ENCODE assay signal across 24 cellular contexts in the genomic region with DNA sequence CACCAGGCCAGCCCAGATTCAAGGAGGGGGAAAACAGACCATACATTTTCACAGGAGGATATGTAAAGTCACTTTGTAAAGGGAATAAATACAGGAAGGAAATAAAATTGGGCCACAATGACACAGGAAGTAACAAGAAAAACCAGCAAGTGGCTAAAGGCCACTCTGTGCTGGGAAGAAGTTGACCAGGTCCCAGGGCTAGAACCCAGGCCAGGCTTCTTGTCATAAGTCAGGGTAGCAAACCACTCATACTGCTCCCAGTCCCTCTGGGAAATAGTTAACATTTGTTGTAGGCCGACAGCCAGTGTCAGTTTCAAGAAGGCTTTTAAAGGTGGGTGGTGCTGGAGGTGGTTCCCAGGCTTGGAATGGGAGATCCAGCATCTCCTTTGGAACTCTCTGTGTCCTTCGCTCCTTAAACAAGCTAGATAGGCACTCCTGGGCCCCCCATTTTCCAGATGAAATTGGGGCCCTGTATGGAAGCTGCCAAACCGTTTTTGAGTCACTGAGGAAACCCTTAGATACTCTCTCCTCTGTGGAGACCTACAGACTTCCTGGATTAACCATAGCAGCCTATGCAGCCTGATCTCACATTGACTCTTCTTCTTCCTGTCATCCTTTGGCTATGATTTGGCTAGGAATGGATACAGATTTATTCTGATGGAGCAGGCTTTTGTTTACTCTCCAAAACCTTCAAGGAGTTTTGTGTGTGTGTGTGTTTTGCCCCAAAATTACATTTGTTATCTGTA. TPM values are rescaled to one million over a fixed set of nuclear protein-coding genes. Genes with fewer than 3 reads are reported as not detected.
DNase-seq lines count a peak whose midpoint lies in the region; ATAC-seq, FAIRE-seq and TF ChIP-seq lines count a peak whose summit lies in the region.
"Had no signal": no experiment of that assay in that cellular context is flagged by ENCODE, and none has a peak within 500 bp of the region (broad histone marks: within the 10 kb centered on the region; RNA-seq: fewer than 3 reads in every experiment).

No MANE protein-coding gene starts in this region.

- POLR2A ChIA-PET in CD4-positive, alpha-beta memory T cell (lab: Charles Lee; ENCODE audit: partially characterized antibody): interaction anchor here (1.0 kb wide), 1 partner anchor 15 kb away, joined by 3 read pairs; the partner anchor contains the start of gene CYP1A1
- POLR2A ChIA-PET in CD8-positive, alpha-beta T cell (lab: Charles Lee): no interaction called here

- no peak for FAIRE-seq in pancreas (lab: Jason Lieb, UNC)
- FAIRE-seq: A549, G401.6 had no signal

- H3K4me3 ChIP-seq in CD4-positive, alpha-beta memory T cell (ENCODE audit: low read length in 2 of 2): no peak overlapping the region
- H3K4me3 ChIP-seq in neutrophil (ENCODE audit: low read depth in 1 of 2, low read length in 1 of 2) (peak overlapping the region; percentile 23 to 27), pancreas (no peak overlapping the region)
- H3K4me3 ChIP-seq in CD8-positive, alpha-beta T cell (ENCODE audit: low read depth, low read length): no peak overlapping the region
- H3K4me3 ChIP-seq: A549, PC-9 had no signal

- no peaks in the 10 kb centered on the region for H3K36me3 Mint-ChIP-seq in activated CD8-positive, alpha-beta memory T cell treated with anti-CD3 and anti-CD28 coated beads, Interleukin-2, amount 10 ng/mL, durations not matched to agents 7 days and 5 days
- H3K36me3 Mint-ChIP-seq in CD4-positive, alpha-beta memory T cell: no peaks in the 10 kb centered on the region
- no peaks in the 10 kb centered on the region for H3K36me3 Mint-ChIP-seq in effector memory CD8-positive, alpha-beta T cell (ENCODE audit: insufficient read depth)
- H3K36me3 Mint-ChIP-seq in CD8-positive, alpha-beta T cell: no peaks in the 10 kb centered on the region

- no peak overlapping the region for H3K4me3 Mint-ChIP-seq in activated CD8-positive, alpha-beta memory T cell treated with anti-CD3 and anti-CD28 coated beads, Interleukin-2, amount 10 ng/mL, durations not matched to agents 7 days and 5 days
- peak overlapping the region in 2 of 8 donors; percentile 13 to 32 for H3K4me3 Mint-ChIP-seq in CD4-positive, alpha-beta memory T cell
- H3K4me3 Mint-ChIP-seq in effector memory CD8-positive, alpha-beta T cell: peak overlapping the region in 1 of 2 donors; percentile 38
- no peak overlapping the region for H3K4me3 Mint-ChIP-seq in CD8-positive, alpha-beta T cell
- H3K4me3 Mint-ChIP-seq: H9 had no signal

- H3K27me3 Mint-ChIP-seq in activated CD8-positive, alpha-beta memory T cell treated with anti-CD3 and anti-CD28 coated beads, Interleukin-2, amount 10 ng/mL, durations not matched to agents 7 days and 5 days: peaks cover 16% of the 10 kb centered on the region
- peaks cover 4% of the 10 kb centered on the region in 2 donors for H3K27me3 Mint-ChIP-seq in CD4-positive, alpha-beta memory T cell
- peaks cover 8 to 9% of the 10 kb centered on the region in 2 donors for H3K27me3 Mint-ChIP-seq in effector memory CD8-positive, alpha-beta T cell
- peaks cover 12% of the 10 kb centered on the region for H3K27me3 Mint-ChIP-seq in CD8-positive, alpha-beta T cell (ENCODE audit: low read depth)

- peaks cover 7% of the 10 kb centered on the region for H3K4me1 ChIP-seq in CD4-positive, alpha-beta memory T cell (ENCODE audit: insufficient read depth, low read length)
- H3K4me1 ChIP-seq in neutrophil (ENCODE audit: control insufficient read depth in 1 of 2, insufficient read depth in 1 of 2, low read depth in 1 of 2, low read length in 1 of 2): peaks cover 40 to 45% of the 10 kb centered on the region in 2 experiments
- no peaks in the 10 kb centered on the region for H3K4me1 ChIP-seq in pancreas
- no peaks in the 10 kb centered on the region for H3K4me1 ChIP-seq in CD8-positive, alpha-beta T cell (ENCODE audit: insufficient read depth, low read length)
- H3K4me1 ChIP-seq: A549, Caco-2 had no signal

- TF ChIP-seq CTCF in neutrophil (IDR thresholded peaks at IDR 0.05) (no peak), pancreas (IDR thresholded peaks at IDR 0.05) (no peak)
- TF ChIP-seq CTCF in CD8-positive, alpha-beta T cell (IDR thresholded peaks at IDR 0.05): no peak

- no peaks in the 10 kb centered on the region for H3K27me3 ChIP-seq in CD4-positive, alpha-beta memory T cell (ENCODE audit: insufficient read depth, low read length)
- H3K27me3 ChIP-seq in neutrophil (peaks cover 9% of the 10 kb centered on the region), pancreas (no peaks in the 10 kb centered on the region)
- H3K27me3 ChIP-seq in CD8-positive, alpha-beta T cell (ENCODE audit: insufficient read depth, low read length): no peaks in the 10 kb centered on the region

- no peak for DNase-seq in activated CD8-positive, alpha-beta memory T cell treated with anti-CD3 and anti-CD28 coated beads, Interleukin-2, amount 10 ng/mL, durations not matched to agents 7 days and 5 days
- DNase-seq in activated CD8-positive, alpha-beta memory T cell treated with anti-CD3 and anti-CD28 coated beads, Interleukin-2, amount 50 U/mL, for 48 hours: no peak
- no peak for DNase-seq in CD4-positive, alpha-beta memory T cell
- DNase-seq in effector memory CD8-positive, alpha-beta T cell: no peak
- no peak for DNase-seq in posterior cingulate gyrus
- no peak for DNase-seq in pancreas
- no peak for DNase-seq in CD8-positive, alpha-beta T cell
- DNase-seq: C1 segment of cervical spinal cord, Caco-2, H9, NCI-H1417, NCI-H187, NCI-H2227 treated with DMSO at 0.1 percent for 48 hours, NCI-H524, NCI-H82, PC-9, SIG-M5 had no signal

- intact Hi-C loops in CD4-positive, alpha-beta memory T cell (cut with micrococcal nuclease): no loop called here
- intact Hi-C loops in posterior cingulate gyrus (cut with DNase I) (no loop called here), pancreas (cut with DNase I) (no loop called here)
- intact Hi-C loops in CD8-positive, alpha-beta T cell (cut with DNase I, micrococcal nuclease): no loop called here

- H3K27ac Mint-ChIP-seq in activated CD8-positive, alpha-beta memory T cell treated with anti-CD3 and anti-CD28 coated beads, Interleukin-2, amount 10 ng/mL, durations not matched to agents 7 days and 5 days: peak overlapping the region; percentile 71
- H3K27ac Mint-ChIP-seq in CD4-positive, alpha-beta memory T cell: peak overlapping the region in 5 of 7 donors; percentile 62 to 85 (median 66)
- H3K27ac Mint-ChIP-seq in effector memory CD8-positive, alpha-beta T cell: peak overlapping the region; percentile 36 to 49
- no peak overlapping the region for H3K27ac Mint-ChIP-seq in CD8-positive, alpha-beta T cell
- H3K27ac Mint-ChIP-seq: H9 had no signal

- H3K27ac ChIP-seq in CD4-positive, alpha-beta memory T cell (ENCODE audit: low read depth, low read length): no peak overlapping the region
- H3K27ac ChIP-seq in neutrophil: peak overlapping the region; percentile 80
- no peak overlapping the region for H3K27ac ChIP-seq in pancreas
- H3K27ac ChIP-seq in CD8-positive, alpha-beta T cell (ENCODE audit: low read depth, low read length): no peak overlapping the region
- H3K27ac ChIP-seq: A549, KMS-11, PC-9, RWPE1 had no signal

- ATAC-seq in activated CD8-positive, alpha-beta memory T cell treated with anti-CD3 and anti-CD28 coated beads, Interleukin-2, amount 10 ng/mL, durations not matched to agents 7 days and 5 days: peak; percentile 47
- no peak for ATAC-seq in effector memory CD8-positive, alpha-beta T cell (replicated peaks)
- ATAC-seq in pancreas: no peak
- ATAC-seq in CD8-positive, alpha-beta T cell: no peak
- ATAC-seq: A549 had no signal

- 36 to 45% methylated on average over 3 of the region's 3 CpGs for WGBS in pancreas, 2 donors

- H3K4me1 Mint-ChIP-seq in activated CD8-positive, alpha-beta memory T cell treated with anti-CD3 and anti-CD28 coated beads, Interleukin-2, amount 10 ng/mL, durations not matched to agents 7 days and 5 days: peaks cover 14% of the 10 kb centered on the region
- peaks cover 5 to 10% (median 6%) of the 10 kb centered on the region in 4 donors for H3K4me1 Mint-ChIP-seq in CD4-positive, alpha-beta memory T cell
- H3K4me1 Mint-ChIP-seq in effector memory CD8-positive, alpha-beta T cell (ENCODE audit: low read depth in 2 of 2): peaks cover 4 to 6% of the 10 kb centered on the region in 2 donors
- peaks cover 5% of the 10 kb centered on the region for H3K4me1 Mint-ChIP-seq in CD8-positive, alpha-beta T cell (ENCODE audit: low read depth)

- CTCF ChIA-PET in activated CD8-positive, alpha-beta memory T cell treated with anti-CD3 and anti-CD28 coated beads, Interleukin-2, amount 10 ng/mL, durations not matched to agents 7 days and 5 days (lab: Charles Lee): no interaction called here
- CTCF ChIA-PET in CD4-positive, alpha-beta memory T cell (lab: Charles Lee; ENCODE audit: partially characterized antibody): no interaction called here
- CTCF ChIA-PET in CD8-positive, alpha-beta T cell (lab: Charles Lee): no interaction called here

- no peaks in the 10 kb centered on the region for H3K9me3 ChIP-seq in CD4-positive, alpha-beta memory T cell (ENCODE audit: control insufficient read depth in 1 of 2, low read length in 2 of 2)
- H3K9me3 ChIP-seq in neutrophil (no peaks in the 10 kb centered on the region), pancreas (no peaks in the 10 kb centered on the region)
- no peaks in the 10 kb centered on the region for H3K9me3 ChIP-seq in CD8-positive, alpha-beta T cell (ENCODE audit: low read length)
- H3K9me3 ChIP-seq: A549, Caco-2 had no signal

- no peaks in the 10 kb centered on the region for H3K9me3 Mint-ChIP-seq in activated CD8-positive, alpha-beta memory T cell treated with anti-CD3 and anti-CD28 coated beads, Interleukin-2, amount 10 ng/mL, durations not matched to agents 7 days and 5 days (ENCODE audit: low read depth)
- H3K9me3 Mint-ChIP-seq in CD4-positive, alpha-beta memory T cell: no peaks in the 10 kb centered on the region
- no peaks in the 10 kb centered on the region for H3K9me3 Mint-ChIP-seq in effector memory CD8-positive, alpha-beta T cell
- H3K9me3 Mint-ChIP-seq in CD8-positive, alpha-beta T cell: no peaks in the 10 kb centered on the region

- no peaks in the 10 kb centered on the region for H3K36me3 ChIP-seq in CD4-positive, alpha-beta memory T cell (ENCODE audit: insufficient read depth, low read length)
- H3K36me3 ChIP-seq in neutrophil (no peaks in the 10 kb centered on the region), pancreas (no peaks in the 10 kb centered on the region)
- H3K36me3 ChIP-seq in CD8-positive, alpha-beta T cell (ENCODE audit: insufficient read depth, low read length): no peaks in the 10 kb centered on the region

RNA-seq across cellular contexts. Expression of gene EDC3, which starts 14.7 kb away (rescaled TPM):
- 10 to 100 TPM; 41.8 to 47.7 TPM for total RNA-seq in activated CD8-positive, alpha-beta memory T cell treated with anti-CD3 and anti-CD28 coated beads, Interleukin-2, amount 10 ng/mL, durations not matched to agents 7 days and 5 days
- 10 to 100 TPM; 40.6 to 40.7 TPM for total RNA-seq in CD4-positive, alpha-beta memory T cell
- 10 to 100 TPM; 22.9 to 28.2 TPM for polyA plus RNA-seq in CD4-positive, alpha-beta memory T cell
- 10 to 100 TPM in 4 of 6 donors, 1 to 10 TPM in 2; 7.6 to 19.5 (median 11.5) TPM for total RNA-seq in pancreas
- 10 to 100 TPM in 1 of 2 donors, 1 to 10 TPM in 1; 9.7 to 12.3 TPM for polyA plus RNA-seq in pancreas
- total RNA-seq in CD8-positive, alpha-beta T cell: 10 to 100 TPM in 1 of 2 experiments, 1 to 10 TPM in 1; 9.8 to 11.8 TPM

RNA-seq across cellular contexts. Expression of gene CYP1A1, which starts 14.8 kb away (rescaled TPM):
- 1 to 10 TPM; 1.2 to 2.8 TPM for total RNA-seq in activated CD8-positive, alpha-beta memory T cell treated with anti-CD3 and anti-CD28 coated beads, Interleukin-2, amount 10 ng/mL, durations not matched to agents 7 days and 5 days
- total RNA-seq in CD4-positive, alpha-beta memory T cell: under 1 TPM; 0.11 to 0.26 TPM
- polyA plus RNA-seq in CD4-positive, alpha-beta memory T cell: not detected
- total RNA-seq in pancreas: under 1 TPM in 3 of 6 donors, not detected in 3; 0.12 to 0.28 (median 0.14) TPM
- 1 to 10 TPM in 1 of 2 donors, under 1 TPM in 1; 0.19 to 1.1 TPM for polyA plus RNA-seq in pancreas
- not detected for total RNA-seq in CD8-positive, alpha-beta T cell

RNA-seq across cellular contexts. Expression of gene CYP1A2, which starts 38.1 kb away (rescaled TPM):
- total RNA-seq in activated CD8-positive, alpha-beta memory T cell treated with anti-CD3 and anti-CD28 coated beads, Interleukin-2, amount 10 ng/mL, durations not matched to agents 7 days and 5 days: not detected
- not detected for total RNA-seq in CD4-positive, alpha-beta memory T cell
- polyA plus RNA-seq in CD4-positive, alpha-beta memory T cell: not detected
- total RNA-seq in pancreas: under 1 TPM in 1 of 6 donors, not detected in 5; 0.06 TPM
- polyA plus RNA-seq in pancreas: not detected
- not detected for total RNA-seq in CD8-positive, alpha-beta T cell
- total RNA-seq: Caco-2, H9, HT-29, M059J, PC-9 had no signal
- polyA plus RNA-seq: A549 had no signal

Comparison
In these comparisons a context has a peak if more than half of its experiments do, and no peak if none do; other contexts are left out.
1. H3K4me3 ChIP-seq: peak in neutrophil (2 of 2); none in CD4-positive, alpha-beta memory T cell (0 of 2), pancreas (0 of 4) and CD8-positive, alpha-beta T cell (single experiment).